In genomic region chr18:457120-457519, GRCh38 we compare ENCODE assay signal across 9 cellular contexts. TPM values are rescaled to one million over a fixed set of nuclear protein-coding genes. Genes with fewer than 3 reads are reported as not detected.
DNase-seq lines count a peak whose midpoint lies in the region; ATAC-seq lines count a peak whose summit lies in the region.
"Had no signal": no experiment of that assay in that cellular context is flagged by ENCODE, and none has a peak within 500 bp of the region (broad histone marks: within the 10 kb centered on the region; RNA-seq: fewer than 3 reads in every experiment).

No MANE protein-coding gene starts in this region.

- no peaks in the 10 kb centered on the region for H3K36me3 ChIP-seq in H7 (replicated peaks; ENCODE audit: control insufficient read depth, insufficient read depth, low read length)

- H3K4me3 ChIP-seq in skin epidermis, result no peak overlapping the region
- H3K4me3 ChIP-seq in H7 (ENCODE audit: insufficient read depth, low read depth, low read length), result no peak overlapping the region

- peak overlapping the region in 13 of 21 experiments; percentile 26 to 74 (median 56) for H3K27ac ChIP-seq in skin epidermis
- H3K27ac ChIP-seq: epithelial cell of prostate had no signal

- no peaks in the 10 kb centered on the region for H3K27me3 ChIP-seq in H7 (ENCODE audit: control insufficient read depth, insufficient read depth, low read length)

- intact Hi-C loops in left cardiac atrium (cut with DNase I), result no loop called here

- peak; percentile 80 to 87 for ATAC-seq in left cardiac atrium
- ATAC-seq in HG03571 (IDR thresholded peaks at IDR 0.05; ENCODE audit: unreplicated experiment), result no peak
- no peak for ATAC-seq in GM21576 (IDR thresholded peaks at IDR 0.05; ENCODE audit: unreplicated experiment)

- DNase-seq in HCEC 1CT (peak; percentile 63), UCSD-AML1 (lab: John Stamatoyannopoulos, UW; ENCODE audit: unreplicated experiment) (peak; percentile 22), left cardiac atrium (peak; percentile 44), H7 (no peak)
- no peak for DNase-seq in activated CD8-positive, alpha-beta memory T cell treated with anti-CD3 and anti-CD28 coated beads for 24 hours

RNA-seq across cellular contexts. Expression of gene COLEC12, which starts 43.4 kb away (rescaled TPM):
- total RNA-seq in left cardiac atrium, result 10 to 100 TPM; 14.2 to 25.1 TPM
- 1.9 and 8.9 TPM in 2 replicates for total RNA-seq in H7 (2014; rRNA removed; shearing (Covaris generic))

Comparison
In these comparisons a context has a peak if more than half of its experiments do, and no peak if none do; other contexts are left out.
1. DNase-seq: peak in HCEC 1CT (single experiment), UCSD-AML1 (single experiment) and left cardiac atrium (single experiment); none in activated CD8-positive, alpha-beta memory T cell treated with anti-CD3 and anti-CD28 coated beads for 24 hours (single experiment) and H7 (single experiment).
2. ATAC-seq: peak in left cardiac atrium (2 of 2); none in HG03571 (single experiment) and GM21576 (single experiment).